In genomic region chr5:9156282-9156681, GRCh38 we compare ENCODE assay signal across 8 cellular contexts.
A peak's percentile ranks its signal among the peaks of the same experiment; 100 is the strongest.
DNase-seq lines count a peak whose midpoint lies in the region; ATAC-seq and TF ChIP-seq lines count a peak whose summit lies in the region.

No MANE protein-coding gene starts in this region.

- no peaks in the 10 kb centered on the region for H3K36me3 Mint-ChIP-seq in natural killer cell treated with Interleukin-12 subunit alpha and Interleukin-12 subunit beta and Interleukin-15 and Interleukin-18, amount 100 ng/mL, for 72 hours

- CTCF ChIA-PET in PC-3 (lab: Charles Lee) = interaction anchor here (0.6 kb wide), 2 partner anchors 41 to 344 kb away, joined by 4 read pairs; no protein-coding TSS in a partner anchor

- H3K9me3 Mint-ChIP-seq in natural killer cell treated with Interleukin-12 subunit alpha and Interleukin-12 subunit beta and Interleukin-15 and Interleukin-18, amount 100 ng/mL, for 72 hours = peaks cover 15% of the 10 kb centered on the region

- no peaks in the 10 kb centered on the region for H3K79me2 ChIP-seq in PC-3 (ENCODE audit: low read length)

- POLR2A ChIA-PET in PC-3 (lab: Charles Lee; ENCODE audit: unreplicated experiment) = no interaction called here

- DNase-seq in AML-193 (lab: John Stamatoyannopoulos, UW) (peak; percentile 6 to 12), PC-3 (peak; percentile 86), foreskin fibroblast (peak; percentile 79 to 90), retinal pigment epithelial cell (ENCODE audit: low read depth) (no peak), germinal center (ENCODE audit: low spot score) (no peak)
- no peak for DNase-seq in natural killer cell treated with Interleukin-12 subunit alpha and Interleukin-12 subunit beta and Interleukin-15 and Interleukin-18, amount 100 ng/mL, for 72 hours (ENCODE audit: low spot score)

- TF ChIP-seq CTCF in PC-3 (conservative IDR thresholded peaks at IDR 0.05; ENCODE audit: low read depth, low read length) (peak; percentile 95), foreskin fibroblast (IDR thresholded peaks at IDR 0.05; ENCODE audit: low read depth, low read length) (peak; percentile 58), retinal pigment epithelial cell (conservative IDR thresholded peaks at IDR 0.05; ENCODE audit: low read depth, low read length) (peak; percentile 61)

- no peak overlapping the region for H3K4me3 Mint-ChIP-seq in natural killer cell treated with Interleukin-12 subunit alpha and Interleukin-12 subunit beta and Interleukin-15 and Interleukin-18, amount 100 ng/mL, for 72 hours

- no peak overlapping the region for H3K9ac ChIP-seq in PC-3 (ENCODE audit: low read length)

- H3K27me3 Mint-ChIP-seq in natural killer cell treated with Interleukin-12 subunit alpha and Interleukin-12 subunit beta and Interleukin-15 and Interleukin-18, amount 100 ng/mL, for 72 hours = no peaks in the 10 kb centered on the region

- H3K27ac ChIP-seq in PC-3 (ENCODE audit: low read length) = no peak overlapping the region

- H3K27me3 ChIP-seq in PC-3 (ENCODE audit: low read length) = no peaks in the 10 kb centered on the region

- H3K9me3 ChIP-seq in PC-3 (ENCODE audit: low read length) = no peaks in the 10 kb centered on the region

- H3K36me3 ChIP-seq in PC-3 (ENCODE audit: low read depth, low read length) = no peaks in the 10 kb centered on the region

- no peaks in the 10 kb centered on the region for H4K20me1 ChIP-seq in PC-3 (ENCODE audit: low read length)

- H3K9me2 ChIP-seq in PC-3 (replicated peaks; ENCODE audit: low read length) = no peaks in the 10 kb centered on the region

- no peaks in the 10 kb centered on the region for H3F3A ChIP-seq in PC-3 (ENCODE audit: low read length, unreplicated experiment)

- intact Hi-C loops in PC-3 (cut with micrococcal nuclease) = loop anchor here (1.0 to 10.0 kb wide), 5 partner anchors 51 to 989 kb away; no protein-coding TSS in a partner anchor

- H3K4me1 ChIP-seq in PC-3 (ENCODE audit: insufficient read depth, low read length) = peaks cover 14% of the 10 kb centered on the region

- 0 out of 2 replicates have a peak overlapping the region, but pooled peaks have one; percentile 2 for H2AFZ ChIP-seq in PC-3 (ENCODE audit: low read length)

- H3K4me2 ChIP-seq in PC-3 (ENCODE audit: low read length) = no peak overlapping the region

- H3K4me3 ChIP-seq in PC-3 (ENCODE audit: low read length) (no peak overlapping the region), foreskin fibroblast (ENCODE audit: low read depth in 1 of 2, low read length in 2 of 2) (no peak overlapping the region), retinal pigment epithelial cell (ENCODE audit: low read length) (no peak overlapping the region)

- no peak overlapping the region for H3K27ac Mint-ChIP-seq in natural killer cell treated with Interleukin-12 subunit alpha and Interleukin-12 subunit beta and Interleukin-15 and Interleukin-18, amount 100 ng/mL, for 72 hours

- ATAC-seq in GM19455 (IDR thresholded peaks at IDR 0.05; ENCODE audit: unreplicated experiment) (peak; percentile 55), PC-3 (peak; percentile 87), HG03520 (IDR thresholded peaks at IDR 0.05; ENCODE audit: unreplicated experiment) (no peak)
- no peak for ATAC-seq in natural killer cell treated with Interleukin-12 subunit alpha and Interleukin-12 subunit beta and Interleukin-15 and Interleukin-18, amount 100 ng/mL, for 72 hours

- H3K4me1 Mint-ChIP-seq in natural killer cell treated with Interleukin-12 subunit alpha and Interleukin-12 subunit beta and Interleukin-15 and Interleukin-18, amount 100 ng/mL, for 72 hours (ENCODE audit: low read depth in 2 of 2) = no peaks in the 10 kb centered on the region

- BruUV-seq in PC-3 (replicated peaks; lab: Mats Ljungman, UMichigan) = no TSS peak

Comparison
In these comparisons a context has a peak if more than half of its experiments do, and no peak if none do; other contexts are left out.
1. DNase-seq: peak in AML-193 (2 of 2), PC-3 (single experiment) and foreskin fibroblast (2 of 2); none in retinal pigment epithelial cell (single experiment), germinal center (single experiment) and natural killer cell treated with Interleukin-12 subunit alpha and Interleukin-12 subunit beta and Interleukin-15 and Interleukin-18, amount 100 ng/mL, for 72 hours (single experiment).
2. ATAC-seq: peak in GM19455 (single experiment) and PC-3 (single experiment); none in HG03520 (single experiment) and natural killer cell treated with Interleukin-12 subunit alpha and Interleukin-12 subunit beta and Interleukin-15 and Interleukin-18, amount 100 ng/mL, for 72 hours (0 of 2).
3. Peak in every context shown above with its lines, with median percentiles within 50 percentile points of each other: CTCF ChIP-seq.